Comparison of ENCODE assay signal across 13 cellular contexts in the genomic region with DNA sequence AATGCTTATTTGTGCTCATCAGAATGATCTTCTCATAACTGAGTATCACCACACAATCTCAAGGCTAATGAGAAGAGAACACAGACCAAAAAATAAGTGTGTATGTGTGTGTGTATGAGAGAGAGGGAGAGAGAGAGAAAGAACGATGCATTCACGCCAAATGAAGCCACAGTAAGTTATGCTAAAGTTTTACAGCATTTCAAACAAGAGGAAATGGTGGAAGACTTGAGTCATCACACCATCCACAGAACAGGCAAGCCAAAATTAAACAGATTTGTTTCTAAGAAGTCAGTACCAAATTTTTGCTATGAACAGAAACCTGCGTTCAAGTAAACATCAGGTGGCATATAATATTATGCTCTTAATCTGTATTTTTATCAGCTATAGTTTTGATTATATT.
A peak's percentile ranks its signal among the peaks of the same experiment; 100 is the strongest.
DNase-seq lines count a peak whose midpoint lies in the region; ATAC-seq and TF ChIP-seq lines count a peak whose summit lies in the region.
"Had no signal": no experiment of that assay in that cellular context is flagged by ENCODE, and none has a peak within 500 bp of the region (broad histone marks: within the 10 kb centered on the region; RNA-seq: fewer than 3 reads in every experiment).

No MANE protein-coding gene starts in this region.

- H3K79me2 ChIP-seq in Karpas-422 (ENCODE audit: low read length): no peaks in the 10 kb centered on the region

- ATAC-seq in activated T-cell treated with anti-CD3 and anti-CD28 coated beads, Interleukin-2, amount 50 U/mL, for 72 hours (replicated peaks in 1 of 2): peak; percentile 70 to 73
- ATAC-seq in GM21423 (IDR thresholded peaks at IDR 0.05; ENCODE audit: unreplicated experiment): no peak

- DNase-seq in AG10803 (ENCODE audit: low read depth) (peak; percentile 56), HFFc6 (peak; percentile 67), hepatic stellate cell (ENCODE audit: low spot score) (peak; percentile 24), cerebellum (ENCODE audit: low spot score) (no peak), OCI-M2 (lab: John Stamatoyannopoulos, UW; ENCODE audit: unreplicated experiment) (no peak), Karpas-422 (no peak)
- DNase-seq in activated T-cell treated with anti-CD3 and anti-CD28 coated beads, Interleukin-2, amount 50 U/mL, for 72 hours: peak in 1 of 2 donors; percentile 15
- DNase-seq: NCI-H2171 treated with DMSO at 0.1 percent for 48 hours; Right ventricle myocardium superior; stimulated activated CD4-positive, alpha-beta T cell treated with anti-CD3 and anti-CD28 coated beads, Interleukin-2, amount 100 ng/mL, for 48 hours had no signal

- no peaks in the 10 kb centered on the region for H3K9me3 Mint-ChIP-seq in HFFc6
- H3K9me3 Mint-ChIP-seq in activated T-cell treated with anti-CD3 and anti-CD28 coated beads, Interleukin-2, amount 50 U/mL, for 72 hours: no peaks in the 10 kb centered on the region
- H3K9me3 Mint-ChIP-seq: dendritic cell treated with granulocyte-macrophage colony-stimulating factor and Interleukin-4, amounts not matched to agents 40 ng/mL and 50 ng/mL, for 4 days; nephron had no signal

- H3K36me3 ChIP-seq in Karpas-422 (ENCODE audit: insufficient read depth, low read length): no peaks in the 10 kb centered on the region

- TF ChIP-seq CTCF in AG10803 (conservative IDR thresholded peaks at IDR 0.05; ENCODE audit: low read length): no peak
- no peak for TF ChIP-seq CTCF in HFFc6 (IDR thresholded peaks at IDR 0.05)

- no peak overlapping the region for H3K4me3 ChIP-seq in AG10803 (ENCODE audit: low read length)
- no peak overlapping the region for H3K4me3 ChIP-seq in Karpas-422 (ENCODE audit: low read length)

- H3K27ac Mint-ChIP-seq in HFFc6: peak overlapping the region; percentile 89
- H3K27ac Mint-ChIP-seq in activated T-cell treated with anti-CD3 and anti-CD28 coated beads, Interleukin-2, amount 50 U/mL, for 72 hours: peak overlapping the region; percentile 85
- H3K27ac Mint-ChIP-seq: dendritic cell treated with granulocyte-macrophage colony-stimulating factor and Interleukin-4, amounts not matched to agents 40 ng/mL and 50 ng/mL, for 4 days had no signal

- H3K9me2 ChIP-seq in Karpas-422 (replicated peaks; ENCODE audit: insufficient read depth, low read length): no peaks in the 10 kb centered on the region

- H3K9ac ChIP-seq in Karpas-422 (ENCODE audit: low read length): no peak overlapping the region

- no peaks in the 10 kb centered on the region; the same call in 1 of the 2 replicates for H3K27me3 Mint-ChIP-seq in HFFc6 (ENCODE audit: insufficient read depth)
- H3K27me3 Mint-ChIP-seq in activated T-cell treated with anti-CD3 and anti-CD28 coated beads, Interleukin-2, amount 50 U/mL, for 72 hours (ENCODE audit: low read depth): no peaks in the 10 kb centered on the region
- H3K27me3 Mint-ChIP-seq: dendritic cell treated with granulocyte-macrophage colony-stimulating factor and Interleukin-4, amounts not matched to agents 40 ng/mL and 50 ng/mL, for 4 days had no signal

- no peaks in the 10 kb centered on the region for H3K27me3 ChIP-seq in Karpas-422 (ENCODE audit: low read length)

- peak overlapping the region; percentile 75 for H3K4me3 Mint-ChIP-seq in HFFc6
- H3K4me3 Mint-ChIP-seq in activated T-cell treated with anti-CD3 and anti-CD28 coated beads, Interleukin-2, amount 50 U/mL, for 72 hours: peak overlapping the region; percentile 74 to 84
- H3K4me3 Mint-ChIP-seq: dendritic cell treated with granulocyte-macrophage colony-stimulating factor and Interleukin-4, amounts not matched to agents 40 ng/mL and 50 ng/mL, for 4 days; nephron had no signal

- no peaks in the 10 kb centered on the region for H3K9me3 ChIP-seq in Karpas-422 (ENCODE audit: low read length)

- no peak overlapping the region for H3K27ac ChIP-seq in Karpas-422 (ENCODE audit: low read length)

- H3K36me3 Mint-ChIP-seq in HFFc6 (ENCODE audit: low read depth): no peaks in the 10 kb centered on the region
- H3K36me3 Mint-ChIP-seq in activated T-cell treated with anti-CD3 and anti-CD28 coated beads, Interleukin-2, amount 50 U/mL, for 72 hours (ENCODE audit: insufficient read depth in 2 of 2): no peaks in the 10 kb centered on the region

- no peak overlapping the region for H3K4me2 ChIP-seq in Karpas-422 (ENCODE audit: low read depth, low read length, poor library complexity, severe bottlenecking)

- no peak overlapping the region for H2AFZ ChIP-seq in Karpas-422 (ENCODE audit: low read length)

- H3K4me1 Mint-ChIP-seq in HFFc6 (ENCODE audit: low read depth): peaks cover 86% of the 10 kb centered on the region
- H3K4me1 Mint-ChIP-seq in activated T-cell treated with anti-CD3 and anti-CD28 coated beads, Interleukin-2, amount 50 U/mL, for 72 hours (ENCODE audit: low read depth): peaks cover 82% of the 10 kb centered on the region

- H4K20me1 ChIP-seq in Karpas-422 (ENCODE audit: insufficient read depth, low read depth, low read length): peaks cover 48% of the 10 kb centered on the region

- H3K4me1 ChIP-seq in Karpas-422 (ENCODE audit: low read length): no peaks in the 10 kb centered on the region

Comparison
In these comparisons a context has a peak if more than half of its experiments do, and no peak if none do; other contexts are left out.
1. DNase-seq: peak in AG10803 (single experiment), HFFc6 (single experiment) and hepatic stellate cell (single experiment); none in cerebellum (single experiment), OCI-M2 (single experiment) and Karpas-422 (single experiment).